Comparison of ENCODE assay signal across 18 cellular contexts in genomic region chr16:4718466-4718865, GRCh38. TPM values are rescaled to one million over a fixed set of nuclear protein-coding genes. Genes with fewer than 3 reads are reported as not detected.
DNase-seq lines count a peak whose midpoint lies in the region; ATAC-seq and TF ChIP-seq lines count a peak whose summit lies in the region.
"Had no signal": no experiment of that assay in that cellular context is flagged by ENCODE, and none has a peak within 500 bp of the region (broad histone marks: within the 10 kb centered on the region; RNA-seq: fewer than 3 reads in every experiment).

No MANE protein-coding gene starts in this region.

- no peak overlapping the region for H3K9ac ChIP-seq in IMR-90 (ENCODE audit: low read depth, low read length)

- no CpG with 5 or more reads among the region's 5 CpGs for WGBS in IMR-90 (ENCODE audit: extremely low coverage in 2 of 2, insufficient read length in 1 of 2), 2 experiments

- H3K27me3 ChIP-seq in DOHH2 (ENCODE audit: control insufficient read depth, low read length) (no peaks in the 10 kb centered on the region), IMR-90 (ENCODE audit: control insufficient read depth, insufficient read depth, low read length) (no peaks in the 10 kb centered on the region), Caco-2 (replicated peaks; ENCODE audit: control insufficient read depth, insufficient read depth, low read length) (no peaks in the 10 kb centered on the region)

- H2AFZ ChIP-seq in IMR-90 (replicated peaks; ENCODE audit: low read length, poor library complexity) = no peak overlapping the region

- no peaks in the 10 kb centered on the region for H3F3A ChIP-seq in DOHH2 (ENCODE audit: control insufficient read depth, insufficient read depth)

- no peaks in the 10 kb centered on the region for H3K79me2 ChIP-seq in DOHH2 (ENCODE audit: control insufficient read depth, low read length)

- no peak overlapping the region for H3K14ac ChIP-seq in IMR-90 (replicated peaks; ENCODE audit: low read depth, low read length)

- H3K4me1 Mint-ChIP-seq in activated B cell treated with CpG ODN at 0.5 μM for 24 hours (peaks cover 14% of the 10 kb centered on the region), mesothelial cell of epicardium (no peaks in the 10 kb centered on the region), Caco-2 (ENCODE audit: low read depth, unreplicated experiment) (no peaks in the 10 kb centered on the region)
- H3K4me1 Mint-ChIP-seq in activated CD4-positive, alpha-beta memory T cell treated with anti-CD3 and anti-CD28 coated beads, Interleukin-2, amount 10 ng/mL, durations not matched to agents 7 days and 5 days = no peaks in the 10 kb centered on the region
- H3K4me1 Mint-ChIP-seq: T-cell had no signal

- no peak overlapping the region for H3K4ac ChIP-seq in IMR-90 (ENCODE audit: low read depth, low read length)

- POLR2A ChIA-PET in IMR-90 (lab: Charles Lee; ENCODE audit: unreplicated experiment) (no interaction called here), activated B cell treated with CpG ODN at 0.5 μM for 24 hours (lab: Charles Lee) (no interaction called here), Caco-2 (lab: Charles Lee) (no interaction called here)
- POLR2A ChIA-PET in activated CD4-positive, alpha-beta memory T cell treated with anti-CD3 and anti-CD28 coated beads, Interleukin-2, amount 10 ng/mL, durations not matched to agents 7 days and 5 days (lab: Charles Lee) = no interaction called here

- no peak for TF ChIP-seq POLR2A in IMR-90 (IDR thresholded peaks at IDR 0.05; ENCODE audit: low read depth, low read length)

- peak overlapping the region; percentile 24 for H3K4me2 ChIP-seq in DOHH2 (ENCODE audit: low read length)
- no peak overlapping the region for H3K4me2 ChIP-seq in IMR-90 (ENCODE audit: low read depth, low read length)
- H3K4me2 ChIP-seq: A549 had no signal

- no peak overlapping the region for H3K23ac ChIP-seq in IMR-90 (ENCODE audit: low read depth, low read length)

- H3K9me3 ChIP-seq in DOHH2 (ENCODE audit: control insufficient read depth, insufficient read depth, low read length) (no peaks in the 10 kb centered on the region), IMR-90 (ENCODE audit: control insufficient read depth, insufficient read depth, low read length) (no peaks in the 10 kb centered on the region), Caco-2 (no peaks in the 10 kb centered on the region)
- H3K9me3 ChIP-seq: A549 had no signal

- TF ChIP-seq CTCF in DOHH2 (IDR thresholded peaks at IDR 0.05; ENCODE audit: low read depth, low read length, poor library complexity, severe bottlenecking) = no peak
- TF ChIP-seq CTCF in IMR-90 (conservative IDR thresholded peaks at IDR 0.05; ENCODE audit: low read depth, low read length) = no peak
- TF ChIP-seq CTCF in activated B cell treated with CpG ODN at 0.5 μM for 24 hours (IDR thresholded peaks at IDR 0.05) = no peak
- TF ChIP-seq CTCF in mesothelial cell of epicardium (IDR thresholded peaks at IDR 0.05; ENCODE audit: unreplicated experiment) = no peak
- no peak for TF ChIP-seq CTCF in Caco-2 (IDR thresholded peaks at IDR 0.05; ENCODE audit: insufficient read depth in 1 of 2, low read depth in 1 of 2, low read length in 1 of 2, severe bottlenecking in 1 of 2, unreplicated experiment in 1 of 2)

- intact Hi-C loops in IMR-90 (cut with micrococcal nuclease) (no loop called here), activated B cell treated with CpG ODN at 0.5 μM for 24 hours (cut with micrococcal nuclease) (no loop called here), Caco-2 (cut with micrococcal nuclease; ENCODE audit: unreplicated experiment) (no loop called here)

- H4K91ac ChIP-seq in IMR-90 (ENCODE audit: insufficient read depth, low read depth, low read length) = no peak overlapping the region

- no peaks in the 10 kb centered on the region for H3K9me1 ChIP-seq in IMR-90 (ENCODE audit: insufficient read depth, low read length)

- H3K4me3 ChIP-seq in DOHH2 (ENCODE audit: low read length) (0 out of 2 replicates have a peak overlapping the region, but pooled peaks have one; percentile 2), IMR-90 (ENCODE audit: insufficient read depth, low read depth, low read length) (no peak overlapping the region), Caco-2 (ENCODE audit: low read depth, low read length) (no peak overlapping the region)
- H3K4me3 ChIP-seq: A549 had no signal

- H2BK20ac ChIP-seq in IMR-90 (ENCODE audit: low read depth, low read length) = no peak overlapping the region

- H3K27ac Mint-ChIP-seq in activated B cell treated with CpG ODN at 0.5 μM for 24 hours (peak overlapping the region; percentile 30), mesothelial cell of epicardium (peak overlapping the region; percentile 2), Caco-2 (ENCODE audit: unreplicated experiment) (no peak overlapping the region)
- no peak overlapping the region for H3K27ac Mint-ChIP-seq in activated CD4-positive, alpha-beta memory T cell treated with anti-CD3 and anti-CD28 coated beads, Interleukin-2, amount 10 ng/mL, durations not matched to agents 7 days and 5 days
- H3K27ac Mint-ChIP-seq: T-cell had no signal

- no peak overlapping the region for H2AK5ac ChIP-seq in IMR-90 (ENCODE audit: low read depth, low read length)

- in situ Hi-C loops in IMR-90 (cut with MboI; ENCODE audit: low sequenced_read_pairs) = no loop called here

- no TSS peak for BruUV-seq in IMR-90 (replicated peaks; lab: Mats Ljungman, UMichigan)
- BruUV-seq in Caco-2 (replicated peaks; lab: Mats Ljungman, UMichigan) = no TSS peak

- no peak overlapping the region for H3K56ac ChIP-seq in IMR-90 (ENCODE audit: extremely low read depth, insufficient read depth, low read length)

- H4K20me1 ChIP-seq in DOHH2 (ENCODE audit: control insufficient read depth, insufficient read depth, low read depth, low read length) = no peaks in the 10 kb centered on the region
- H4K20me1 ChIP-seq in IMR-90 (ENCODE audit: insufficient read depth, low read length) = no peaks in the 10 kb centered on the region

- H3K36me3 Mint-ChIP-seq in activated B cell treated with CpG ODN at 0.5 μM for 24 hours (ENCODE audit: low read depth) (peaks cover 27% of the 10 kb centered on the region), mesothelial cell of epicardium (peaks cover 18% of the 10 kb centered on the region), Caco-2 (ENCODE audit: insufficient read depth, unreplicated experiment) (peaks cover 18% of the 10 kb centered on the region)
- H3K36me3 Mint-ChIP-seq in activated CD4-positive, alpha-beta memory T cell treated with anti-CD3 and anti-CD28 coated beads, Interleukin-2, amount 10 ng/mL, durations not matched to agents 7 days and 5 days (ENCODE audit: low read depth) = no peaks in the 10 kb centered on the region

- H4K5ac ChIP-seq in IMR-90 (ENCODE audit: low read depth, low read length) = no peak overlapping the region

- H3K4me3 Mint-ChIP-seq in activated B cell treated with CpG ODN at 0.5 μM for 24 hours = no peak overlapping the region
- H3K4me3 Mint-ChIP-seq in mesothelial cell of epicardium = no peak overlapping the region
- H3K4me3 Mint-ChIP-seq in activated CD4-positive, alpha-beta memory T cell treated with anti-CD3 and anti-CD28 coated beads, Interleukin-2, amount 10 ng/mL, durations not matched to agents 7 days and 5 days = no peak overlapping the region
- no peak overlapping the region for H3K4me3 Mint-ChIP-seq in Caco-2 (ENCODE audit: unreplicated experiment)
- H3K4me3 Mint-ChIP-seq: T-cell had no signal

- H3K27ac ChIP-seq in DOHH2 (ENCODE audit: low read depth, low read length) (0 out of 2 replicates have a peak overlapping the region, but pooled peaks have one; percentile 9), IMR-90 (ENCODE audit: insufficient read depth, low read length) (no peak overlapping the region)
- H3K27ac ChIP-seq: A549 had no signal

- H3K9me2 ChIP-seq in DOHH2 (replicated peaks; ENCODE audit: control insufficient read depth, low read length) = no peaks in the 10 kb centered on the region

- no peak overlapping the region for H2BK15ac ChIP-seq in IMR-90 (ENCODE audit: low read depth, low read length)

- H4K8ac ChIP-seq in IMR-90 (ENCODE audit: low read depth in 2 of 2, low read length in 2 of 2) = no peak overlapping the region

- H2BK120ac ChIP-seq in IMR-90 (ENCODE audit: low read depth, low read length) = no peak overlapping the region

- no peak for ATAC-seq in IMR-90 (ENCODE audit: low read depth)
- ATAC-seq in activated B cell treated with CpG ODN at 0.5 μM for 24 hours (ENCODE audit: low read depth) = no peak
- ATAC-seq: A549, SK-N-SH treated with all-trans-retinoic acid at 6 μM for 48 hours, T-cell had no signal

- H3K9me3 Mint-ChIP-seq in activated B cell treated with CpG ODN at 0.5 μM for 24 hours = no peaks in the 10 kb centered on the region
- no peaks in the 10 kb centered on the region for H3K9me3 Mint-ChIP-seq in mesothelial cell of epicardium
- H3K9me3 Mint-ChIP-seq in activated CD4-positive, alpha-beta memory T cell treated with anti-CD3 and anti-CD28 coated beads, Interleukin-2, amount 10 ng/mL, durations not matched to agents 7 days and 5 days = no peaks in the 10 kb centered on the region
- no peaks in the 10 kb centered on the region for H3K9me3 Mint-ChIP-seq in Caco-2 (ENCODE audit: unreplicated experiment)
- H3K9me3 Mint-ChIP-seq: T-cell had no signal

- H2BK5ac ChIP-seq in IMR-90 (ENCODE audit: low read depth, low read length, poor library complexity, severe bottlenecking) = no peak overlapping the region

- H3K4me1 ChIP-seq in DOHH2 (ENCODE audit: control insufficient read depth, low read length) = peaks cover 15% of the 10 kb centered on the region
- no peaks in the 10 kb centered on the region for H3K4me1 ChIP-seq in IMR-90 (ENCODE audit: control insufficient read depth, insufficient read depth, low read length)
- no peaks in the 10 kb centered on the region for H3K4me1 ChIP-seq in Caco-2
- H3K4me1 ChIP-seq: A549 had no signal

- dilution Hi-C loops in IMR-90 (cut with HindIII; ENCODE audit: low sequenced_read_pairs, unreplicated experiment) = no loop called here

- H3K27me3 Mint-ChIP-seq in activated B cell treated with CpG ODN at 0.5 μM for 24 hours = no peaks in the 10 kb centered on the region
- H3K27me3 Mint-ChIP-seq in mesothelial cell of epicardium (ENCODE audit: low read depth) = no peaks in the 10 kb centered on the region
- H3K27me3 Mint-ChIP-seq in activated CD4-positive, alpha-beta memory T cell treated with anti-CD3 and anti-CD28 coated beads, Interleukin-2, amount 10 ng/mL, durations not matched to agents 7 days and 5 days = no peaks in the 10 kb centered on the region
- no peaks in the 10 kb centered on the region for H3K27me3 Mint-ChIP-seq in Caco-2 (ENCODE audit: insufficient read depth, unreplicated experiment)
- H3K27me3 Mint-ChIP-seq: T-cell had no signal

- CTCF ChIA-PET in IMR-90 (lab: Yijun Ruan, JAX) = no interaction called here
- CTCF ChIA-PET in activated B cell treated with CpG ODN at 0.5 μM for 24 hours (lab: Charles Lee) = no interaction called here
- CTCF ChIA-PET in activated CD4-positive, alpha-beta memory T cell treated with anti-CD3 and anti-CD28 coated beads, Interleukin-2, amount 10 ng/mL, durations not matched to agents 7 days and 5 days (lab: Charles Lee) = no interaction called here
- CTCF ChIA-PET in Caco-2 (lab: Charles Lee) = no interaction called here

- H3K79me1 ChIP-seq in IMR-90 (ENCODE audit: low read depth in 1 of 2, low read length in 2 of 2) = peaks cover 0 to 20% of the 10 kb centered on the region in 2 experiments; a peak in 2 of 4 replicates

- peak overlapping the region; percentile 28 for H2AK9ac ChIP-seq in IMR-90 (replicated peaks; ENCODE audit: low read depth, low read length, poor library complexity)

- H3K36me3 ChIP-seq in DOHH2 (ENCODE audit: control insufficient read depth, low read length) (peaks cover 3% of the 10 kb centered on the region; the same call in 1 of the 2 replicates), IMR-90 (ENCODE audit: control insufficient read depth, insufficient read depth, low read length) (peaks cover 29% of the 10 kb centered on the region), Caco-2 (ENCODE audit: control insufficient read depth, insufficient read depth, low read length) (no peaks in the 10 kb centered on the region)

- H3K18ac ChIP-seq in IMR-90 (ENCODE audit: low read depth, low read length) = no peak overlapping the region

- DNase-seq in IMR-90 (no peak), activated B cell treated with CpG ODN at 0.5 μM for 24 hours (no peak), mesothelial cell of epicardium (ENCODE audit: low spot score in 2 of 2, unreplicated experiment in 2 of 2) (no peak), glomerular visceral epithelial cell (ENCODE audit: extremely low spot score) (no peak), HuH-7.5 (ENCODE audit: low spot score) (no peak), Caco-2 (no peak)
- no peak for DNase-seq in activated CD4-positive, alpha-beta memory T cell treated with anti-CD3 and anti-CD28 coated beads, Interleukin-2, amount 10 ng/mL, durations not matched to agents 7 days and 5 days
- DNase-seq: C1 segment of cervical spinal cord, DND-41, NCI-H1092 treated with DMSO at 0.1 percent for 48 hours, NCI-H146, NCI-H2029 treated with DMSO at 0.1 percent for 48 hours, OCI-M1, SIG-M5, T-cell had no signal

- no peak for TF ChIP-seq RAD21 in IMR-90 (IDR thresholded peaks at IDR 0.05; ENCODE audit: low read length)

RNA-seq across cellular contexts. Expression of gene ANKS3, which starts 15.6 kb away (rescaled TPM):
- total RNA-seq in IMR-90 (2012; rRNA removed) (22.2 and 24.4 TPM in 2 replicates), activated B cell treated with CpG ODN at 0.5 μM for 24 hours (17.9 and 21.9 TPM in 2 replicates), mesothelial cell of epicardium (42.5 to 46.6 TPM (median 45.8 TPM) in 3 replicates), Caco-2 (2022) (27.4 and 28.1 TPM in 2 replicates)
- 23.7 and 25.0 TPM in 2 replicates for polyA plus RNA-seq in IMR-90 (2012; rRNA removed)
- 15.1 and 18.0 TPM in 2 replicates for polyA plus RNA-seq in IMR-90 (2012; cell fraction: cytosol; rRNA removed)
- 91.7 and 149 TPM in 2 replicates for polyA plus RNA-seq in IMR-90 (2012; cell fraction: nucleus; rRNA removed; ENCODE audit: low replicate concordance)
- total RNA-seq in activated CD4-positive, alpha-beta memory T cell treated with anti-CD3 and anti-CD28 coated beads, Interleukin-2, amount 10 ng/mL, durations not matched to agents 7 days and 5 days = 10 to 100 TPM in 1 of 2 experiments, 1 to 10 TPM in 1; 10.0 to 10.2 TPM

RNA-seq across cellular contexts. Expression of gene DNAAF8, which starts 15.9 kb away (rescaled TPM):
- total RNA-seq in IMR-90 (2012; rRNA removed) (0.54 and 0.56 TPM in 2 replicates), activated B cell treated with CpG ODN at 0.5 μM for 24 hours (0.29 and 0.31 TPM in 2 replicates), mesothelial cell of epicardium (0.45 to 0.84 TPM (median 0.49 TPM) in 3 replicates), Caco-2 (2022) (0.54 TPM in 1 of 2 replicates, not detected in the other)
- polyA plus RNA-seq in IMR-90 (2012; rRNA removed) = 1.7 TPM in 2 replicates
- 0.68 and 1.1 TPM in 2 replicates for polyA plus RNA-seq in IMR-90 (2012; cell fraction: cytosol; rRNA removed)
- polyA plus RNA-seq in IMR-90 (2012; cell fraction: nucleus; rRNA removed; ENCODE audit: low replicate concordance) = 0.99 and 1.6 TPM in 2 replicates
- total RNA-seq in activated CD4-positive, alpha-beta memory T cell treated with anti-CD3 and anti-CD28 coated beads, Interleukin-2, amount 10 ng/mL, durations not matched to agents 7 days and 5 days = not detected

RNA-seq across cellular contexts. Expression of gene NUDT16L1, which starts 25.1 kb away (rescaled TPM):
- total RNA-seq in IMR-90 (2012; rRNA removed) (22.9 and 28.3 TPM in 2 replicates), activated B cell treated with CpG ODN at 0.5 μM for 24 hours (32.0 and 32.9 TPM in 2 replicates), mesothelial cell of epicardium (28.4 to 33.0 TPM (median 31.1 TPM) in 3 replicates), Caco-2 (2022) (27.9 and 31.3 TPM in 2 replicates)
- 44.3 and 63.8 TPM in 2 replicates for polyA plus RNA-seq in IMR-90 (2012; rRNA removed)
- polyA plus RNA-seq in IMR-90 (2012; cell fraction: cytosol; rRNA removed) = 55.5 and 62.4 TPM in 2 replicates
- polyA plus RNA-seq in IMR-90 (2012; cell fraction: nucleus; rRNA removed; ENCODE audit: low replicate concordance) = 25.7 and 61.5 TPM in 2 replicates
- 10 to 100 TPM; 24.2 to 25.5 TPM for total RNA-seq in activated CD4-positive, alpha-beta memory T cell treated with anti-CD3 and anti-CD28 coated beads, Interleukin-2, amount 10 ng/mL, durations not matched to agents 7 days and 5 days

RNA-seq across cellular contexts. Expression of gene ZNF500, which starts 48.5 kb away (rescaled TPM):
- total RNA-seq in IMR-90 (2012; rRNA removed) (4.5 and 4.7 TPM in 2 replicates), activated B cell treated with CpG ODN at 0.5 μM for 24 hours (14.3 and 19.1 TPM in 2 replicates), mesothelial cell of epicardium (25.3 to 29.8 TPM (median 25.4 TPM) in 3 replicates), Caco-2 (2022) (12.9 and 13.3 TPM in 2 replicates)
- 5.9 and 7.3 TPM in 2 replicates for polyA plus RNA-seq in IMR-90 (2012; rRNA removed)
- polyA plus RNA-seq in IMR-90 (2012; cell fraction: cytosol; rRNA removed) = 2.6 and 6.0 TPM in 2 replicates
- polyA plus RNA-seq in IMR-90 (2012; cell fraction: nucleus; rRNA removed; ENCODE audit: low replicate concordance) = 25.8 and 41.4 TPM in 2 replicates
- 10 to 100 TPM; 14.7 to 15.3 TPM for total RNA-seq in activated CD4-positive, alpha-beta memory T cell treated with anti-CD3 and anti-CD28 coated beads, Interleukin-2, amount 10 ng/mL, durations not matched to agents 7 days and 5 days

Comparison
In these comparisons a context has a peak if more than half of its experiments do, and no peak if none do; other contexts are left out.
1. H3K27ac Mint-ChIP-seq: peak in activated B cell treated with CpG ODN at 0.5 μM for 24 hours (single experiment) and mesothelial cell of epicardium (single experiment); none in activated CD4-positive, alpha-beta memory T cell treated with anti-CD3 and anti-CD28 coated beads, Interleukin-2, amount 10 ng/mL, durations not matched to agents 7 days and 5 days (single experiment) and Caco-2 (single experiment).